Comparison of ENCODE assay signal across 1 cellular context in the genomic region with DNA sequence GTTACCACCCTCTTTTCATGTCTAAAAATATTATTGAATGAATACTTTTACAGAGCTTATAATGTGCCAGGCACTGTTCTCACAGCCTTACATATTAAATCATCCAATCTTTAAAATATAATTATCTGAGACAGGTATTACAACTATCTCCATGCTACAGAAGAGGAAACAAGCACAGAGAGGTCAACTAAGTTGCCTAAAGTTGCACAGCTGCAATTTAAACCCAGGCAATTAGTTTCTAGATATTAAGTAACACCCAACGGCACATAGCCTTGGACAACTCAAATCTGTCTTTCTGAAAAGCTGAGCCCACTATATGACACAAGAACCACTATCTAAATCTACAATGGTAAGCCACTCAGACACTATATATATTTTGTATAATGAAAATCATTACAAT.
TF ChIP-seq lines count a peak whose summit lies in the region.

No MANE protein-coding gene starts in this region.

TF ChIP-seq in K562, 482 proteins besides CTCF, POLR2A, EP300 and RAD21 (continued from another document):
- TF ChIP-seq, protein P1, sequence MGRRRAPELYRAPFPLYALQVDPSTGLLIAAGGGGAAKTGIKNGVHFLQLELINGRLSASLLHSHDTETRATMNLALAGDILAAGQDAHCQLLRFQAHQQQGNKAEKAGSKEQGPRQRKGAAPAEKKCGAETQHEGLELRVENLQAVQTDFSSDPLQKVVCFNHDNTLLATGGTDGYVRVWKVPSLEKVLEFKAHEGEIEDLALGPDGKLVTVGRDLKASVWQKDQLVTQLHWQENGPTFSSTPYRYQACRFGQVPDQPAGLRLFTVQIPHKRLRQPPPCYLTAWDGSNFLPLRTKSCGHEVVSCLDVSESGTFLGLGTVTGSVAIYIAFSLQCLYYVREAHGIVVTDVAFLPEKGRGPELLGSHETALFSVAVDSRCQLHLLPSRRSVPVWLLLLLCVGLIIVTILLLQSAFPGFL (CRISPR knock-in tag; IDR thresholded peaks at IDR 0.05), result no peak
- TF ChIP-seq ZNF766 (CRISPR knock-in tag; conservative IDR thresholded peaks at IDR 0.05) (no peak), ZFP36 (IDR thresholded peaks at IDR 0.05; ENCODE audit: low read depth, low read length, partially characterized antibody) (peak; percentile 69), CHD1 (IDR thresholded peaks at IDR 0.05; ENCODE audit: low read length) (no peak), CBX3 (IDR thresholded peaks at IDR 0.05; ENCODE audit: borderline replicate concordance in 1 of 2, low read length in 2 of 2) (no peak)
- TF ChIP-seq, protein P2, sequence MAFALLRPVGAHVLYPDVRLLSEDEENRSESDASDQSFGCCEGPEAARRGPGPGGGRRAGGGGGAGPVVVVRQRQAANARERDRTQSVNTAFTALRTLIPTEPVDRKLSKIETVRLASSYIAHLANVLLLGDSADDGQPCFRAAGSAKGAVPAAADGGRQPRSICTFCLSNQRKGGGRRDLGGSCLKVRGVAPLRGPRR (CRISPR knock-in tag; IDR thresholded peaks at IDR 0.05), result no peak
